ENCODE assay signal across 11 cellular contexts in the genomic region with DNA sequence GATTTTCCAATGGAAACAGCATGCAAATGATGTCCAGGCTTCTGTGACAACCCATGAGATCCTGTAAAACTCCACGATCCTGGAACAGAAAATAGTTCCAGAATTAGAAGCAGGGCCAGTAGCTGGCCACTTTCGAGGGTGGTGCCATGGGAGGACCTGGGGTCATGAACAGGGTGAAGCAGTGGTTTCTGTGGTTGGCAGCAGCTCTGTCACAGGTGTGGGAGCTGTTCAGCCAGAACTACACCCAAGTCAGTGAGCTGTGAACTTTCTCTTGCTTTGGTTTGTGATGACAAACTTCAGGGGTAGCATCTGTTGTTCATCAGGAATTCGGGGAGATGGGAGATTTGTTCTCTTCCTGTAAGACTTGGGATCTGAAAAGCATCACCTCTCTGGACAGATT.
DNase-seq lines count a peak whose midpoint lies in the region; ATAC-seq and TF ChIP-seq lines count a peak whose summit lies in the region.
"Had no signal": no experiment of that assay in that cellular context is flagged by ENCODE, and none has a peak within 500 bp of the region (broad histone marks: within the 10 kb centered on the region; RNA-seq: fewer than 3 reads in every experiment).

No MANE protein-coding gene starts in this region.

- DNase-seq in kidney glomerular epithelial cell (lab: John Stamatoyannopoulos, UW), result peak; percentile 50
- no peak for DNase-seq in WTC11 (ENCODE audit: low spot score)
- no peak for DNase-seq in head of caudate nucleus
- DNase-seq in effector CD8-positive, alpha-beta T cell (lab: John Stamatoyannopoulos, UW), result no peak
- no peak for DNase-seq in NCI-H2107 (lab: John Stamatoyannopoulos, UW)
- DNase-seq: activated CD4-positive, alpha-beta T cell treated with anti-CD3 and anti-CD28 coated beads, Interleukin-2, amount 10 ng/mL, durations not matched to agents 7 days and 5 days; DMS53; nucleus accumbens had no signal

- intact Hi-C loops in head of caudate nucleus (cut with DNase I), result no loop called here

- ATAC-seq in GM18868 (IDR thresholded peaks at IDR 0.05; ENCODE audit: unreplicated experiment), result peak; percentile 89
- peak; percentile 98 for ATAC-seq in GM21717 (IDR thresholded peaks at IDR 0.05; ENCODE audit: unreplicated experiment)
- ATAC-seq in HG03175 (IDR thresholded peaks at IDR 0.05; ENCODE audit: unreplicated experiment), result peak; percentile 98
- ATAC-seq in WTC11, result no peak

- no peak overlapping the region for H3K27ac Mint-ChIP-seq in WTC11
- H3K27ac Mint-ChIP-seq: activated CD4-positive, alpha-beta T cell treated with anti-CD3 and anti-CD28 coated beads, Interleukin-2, amount 10 ng/mL, durations not matched to agents 7 days and 5 days had no signal

- no peaks in the 10 kb centered on the region for H3K9me3 Mint-ChIP-seq in WTC11
- H3K9me3 Mint-ChIP-seq: activated CD4-positive, alpha-beta T cell treated with anti-CD3 and anti-CD28 coated beads, Interleukin-2, amount 10 ng/mL, durations not matched to agents 7 days and 5 days had no signal

- no peaks in the 10 kb centered on the region for H3K4me1 Mint-ChIP-seq in WTC11
- H3K4me1 Mint-ChIP-seq: activated CD4-positive, alpha-beta T cell treated with anti-CD3 and anti-CD28 coated beads, Interleukin-2, amount 10 ng/mL, durations not matched to agents 7 days and 5 days had no signal

- H3K36me3 Mint-ChIP-seq in WTC11, result no peaks in the 10 kb centered on the region

- H3K27me3 Mint-ChIP-seq in WTC11 (ENCODE audit: low read depth), result no peaks in the 10 kb centered on the region
- H3K27me3 Mint-ChIP-seq: activated CD4-positive, alpha-beta T cell treated with anti-CD3 and anti-CD28 coated beads, Interleukin-2, amount 10 ng/mL, durations not matched to agents 7 days and 5 days had no signal

- POLR2A ChIA-PET in WTC11 (lab: Charles Lee), result no interaction called here

- no peak for TF ChIP-seq CTCF in WTC11 (IDR thresholded peaks at IDR 0.05)

- H3K4me3 Mint-ChIP-seq in WTC11, result no peak overlapping the region
- H3K4me3 Mint-ChIP-seq: activated CD4-positive, alpha-beta T cell treated with anti-CD3 and anti-CD28 coated beads, Interleukin-2, amount 10 ng/mL, durations not matched to agents 7 days and 5 days had no signal

- CTCF ChIA-PET in WTC11 (lab: Charles Lee), result no interaction called here

TF ChIP-seq in WTC11, 78 proteins besides CTCF, POLR2A, EP300 and RAD21:
- TF ChIP-seq ZNF138 (CRISPR knock-in tag; conservative IDR thresholded peaks at IDR 0.05) (no peak), ZNF423 (CRISPR knock-in tag; IDR thresholded peaks at IDR 0.05) (no peak), ZNF532 (CRISPR knock-in tag; IDR thresholded peaks at IDR 0.05; ENCODE audit: borderline replicate concordance) (no peak), PRRX2 (CRISPR knock-in tag; IDR thresholded peaks at IDR 0.05) (no peak), ZMAT4 (CRISPR knock-in tag; IDR thresholded peaks at IDR 0.05) (no peak)
- TF ChIP-seq, protein P1, sequence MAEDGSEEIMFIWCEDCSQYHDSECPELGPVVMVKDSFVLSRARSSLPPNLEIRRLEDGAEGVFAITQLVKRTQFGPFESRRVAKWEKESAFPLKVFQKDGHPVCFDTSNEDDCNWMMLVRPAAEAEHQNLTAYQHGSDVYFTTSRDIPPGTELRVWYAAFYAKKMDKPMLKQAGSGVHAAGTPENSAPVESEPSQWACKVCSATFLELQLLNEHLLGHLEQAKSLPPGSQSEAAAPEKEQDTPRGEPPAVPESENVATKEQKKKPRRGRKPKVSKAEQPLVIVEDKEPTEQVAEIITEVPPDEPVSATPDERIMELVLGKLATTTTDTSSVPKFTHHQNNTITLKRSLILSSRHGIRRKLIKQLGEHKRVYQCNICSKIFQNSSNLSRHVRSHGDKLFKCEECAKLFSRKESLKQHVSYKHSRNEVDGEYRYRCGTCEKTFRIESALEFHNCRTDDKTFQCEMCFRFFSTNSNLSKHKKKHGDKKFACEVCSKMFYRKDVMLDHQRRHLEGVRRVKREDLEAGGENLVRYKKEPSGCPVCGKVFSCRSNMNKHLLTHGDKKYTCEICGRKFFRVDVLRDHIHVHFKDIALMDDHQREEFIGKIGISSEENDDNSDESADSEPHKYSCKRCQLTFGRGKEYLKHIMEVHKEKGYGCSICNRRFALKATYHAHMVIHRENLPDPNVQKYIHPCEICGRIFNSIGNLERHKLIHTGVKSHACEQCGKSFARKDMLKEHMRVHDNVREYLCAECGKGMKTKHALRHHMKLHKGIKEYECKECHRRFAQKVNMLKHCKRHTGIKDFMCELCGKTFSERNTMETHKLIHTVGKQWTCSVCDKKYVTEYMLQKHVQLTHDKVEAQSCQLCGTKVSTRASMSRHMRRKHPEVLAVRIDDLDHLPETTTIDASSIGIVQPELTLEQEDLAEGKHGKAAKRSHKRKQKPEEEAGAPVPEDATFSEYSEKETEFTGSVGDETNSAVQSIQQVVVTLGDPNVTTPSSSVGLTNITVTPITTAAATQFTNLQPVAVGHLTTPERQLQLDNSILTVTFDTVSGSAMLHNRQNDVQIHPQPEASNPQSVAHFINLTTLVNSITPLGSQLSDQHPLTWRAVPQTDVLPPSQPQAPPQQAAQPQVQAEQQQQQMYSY (CRISPR knock-in tag; IDR thresholded peaks at IDR 0.05), result no peak
- TF ChIP-seq, protein P2, sequence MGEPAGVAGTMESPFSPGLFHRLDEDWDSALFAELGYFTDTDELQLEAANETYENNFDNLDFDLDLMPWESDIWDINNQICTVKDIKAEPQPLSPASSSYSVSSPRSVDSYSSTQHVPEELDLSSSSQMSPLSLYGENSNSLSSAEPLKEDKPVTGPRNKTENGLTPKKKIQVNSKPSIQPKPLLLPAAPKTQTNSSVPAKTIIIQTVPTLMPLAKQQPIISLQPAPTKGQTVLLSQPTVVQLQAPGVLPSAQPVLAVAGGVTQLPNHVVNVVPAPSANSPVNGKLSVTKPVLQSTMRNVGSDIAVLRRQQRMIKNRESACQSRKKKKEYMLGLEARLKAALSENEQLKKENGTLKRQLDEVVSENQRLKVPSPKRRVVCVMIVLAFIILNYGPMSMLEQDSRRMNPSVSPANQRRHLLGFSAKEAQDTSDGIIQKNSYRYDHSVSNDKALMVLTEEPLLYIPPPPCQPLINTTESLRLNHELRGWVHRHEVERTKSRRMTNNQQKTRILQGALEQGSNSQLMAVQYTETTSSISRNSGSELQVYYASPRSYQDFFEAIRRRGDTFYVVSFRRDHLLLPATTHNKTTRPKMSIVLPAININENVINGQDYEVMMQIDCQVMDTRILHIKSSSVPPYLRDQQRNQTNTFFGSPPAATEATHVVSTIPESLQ (CRISPR knock-in tag; IDR thresholded peaks at IDR 0.05), result no peak
